Comparison of ENCODE assay signal across 10 cellular contexts in genomic region chr6:107823047-107823557, GRCh38. TPM values are rescaled to one million over a fixed set of nuclear protein-coding genes. Genes with fewer than 3 reads are reported as not detected.
DNase-seq lines count a peak whose midpoint lies in the region; ATAC-seq and TF ChIP-seq lines count a peak whose summit lies in the region.
"Had no signal": no experiment of that assay in that cellular context is flagged by ENCODE, and none has a peak within 500 bp of the region (broad histone marks: within the 10 kb centered on the region; RNA-seq: fewer than 3 reads in every experiment).

No MANE protein-coding gene starts in this region.

- intact Hi-C loops in CD4-positive, alpha-beta T cell (cut with DNase I, micrococcal nuclease), result loop anchor here (1.0 to 5.0 kb wide), 5 partner anchors 25 to 1301 kb away; partner anchors contain the start of gene SEC63 (in 1 of the 2)
- intact Hi-C loops in activated B cell treated with CpG ODN at 0.5 μM for 24 hours (cut with micrococcal nuclease), result loop anchor here (5.0 to 10.0 kb wide), 9 partner anchors 81 to 1661 kb away; partner anchors contain the start of genes MTRES1, PDSS2 and SEC63

- H3K4me1 Mint-ChIP-seq in CD4-positive, alpha-beta T cell (ENCODE audit: low read depth), result peaks cover 71% of the 10 kb centered on the region
- H3K4me1 Mint-ChIP-seq in activated B cell treated with CpG ODN at 0.5 μM for 24 hours, result peaks cover 68% of the 10 kb centered on the region

- peak overlapping the region; percentile 88 for H3K27ac ChIP-seq in CD4-positive, alpha-beta T cell (ENCODE audit: low read depth, low read length)

- POLR2A ChIA-PET in CD4-positive, alpha-beta T cell (lab: Charles Lee), result interaction anchor here (0.6 to 9.6 kb wide), 22 partner anchors 10 to 1559 kb away, joined by 3 to 259 read pairs (median 8); partner anchors contain the start of gene CD164
- POLR2A ChIA-PET in activated B cell treated with CpG ODN at 0.5 μM for 24 hours (lab: Charles Lee), result interaction anchor here (0.6 to 1.4 kb wide), 10 partner anchors 9 to 1593 kb away, joined by 3 to 5 read pairs (median 3); partner anchors contain the start of gene PDSS2

- peak; percentile 32 to 67 (median 44) for DNase-seq in CD4-positive, alpha-beta T cell
- DNase-seq in activated B cell treated with CpG ODN at 0.5 μM for 24 hours, result no peak
- DNase-seq in activated naive CD4-positive, alpha-beta T cell treated with anti-CD3 and anti-CD28 coated beads, Interleukin-2, amount 50 U/mL, for 72 hours (ENCODE audit: low spot score in 2 of 2), result peak; percentile 58 to 69
- DNase-seq in stimulated activated CD4-positive, alpha-beta T cell treated with anti-CD3 and anti-CD28 coated beads, Interleukin-15, amount 100 ng/mL, for 1 hour (ENCODE audit: low read depth in 1 of 2, low spot score in 1 of 2), result peak; percentile 18 to 40
- DNase-seq in NCI-H748 treated with DMSO at 0.1 percent for 48 hours (lab: John Stamatoyannopoulos, UW), result no peak
- DNase-seq in inferior parietal cortex (ENCODE audit: extremely low spot score), result no peak
- DNase-seq: BE2C, foreskin fibroblast had no signal

- no peaks in the 10 kb centered on the region for H3K9me3 Mint-ChIP-seq in CD4-positive, alpha-beta T cell
- no peaks in the 10 kb centered on the region for H3K9me3 Mint-ChIP-seq in activated B cell treated with CpG ODN at 0.5 μM for 24 hours
- no peaks in the 10 kb centered on the region for H3K9me3 Mint-ChIP-seq in activated naive CD4-positive, alpha-beta T cell treated with anti-CD3 and anti-CD28 coated beads, Interleukin-2, amount 50 U/mL, for 72 hours

- no peaks in the 10 kb centered on the region for H3K27me3 ChIP-seq in CD4-positive, alpha-beta T cell (ENCODE audit: control insufficient read depth, insufficient read depth, low read length)
- H3K27me3 ChIP-seq: BE2C had no signal

- ATAC-seq in CD4-positive, alpha-beta T cell (ENCODE audit: poor library complexity), result peak; percentile 13
- ATAC-seq in activated B cell treated with CpG ODN at 0.5 μM for 24 hours (ENCODE audit: low read depth), result peak; percentile 12
- ATAC-seq in activated naive CD4-positive, alpha-beta T cell treated with anti-CD3 and anti-CD28 coated beads, Interleukin-2, amount 50 U/mL, for 72 hours, result peak; percentile 63 to 71
- ATAC-seq in GM18870 (IDR thresholded peaks at IDR 0.05; ENCODE audit: unreplicated experiment), result no peak
- no peak for ATAC-seq in HG02610 (IDR thresholded peaks at IDR 0.05; ENCODE audit: unreplicated experiment)

- CTCF ChIA-PET in CD4-positive, alpha-beta T cell (lab: Charles Lee), result interaction anchor here (0.8 to 2.9 kb wide), 5 partner anchors 25 to 119 kb away, joined by 3 to 19 read pairs (median 3); no protein-coding TSS in a partner anchor
- CTCF ChIA-PET in activated B cell treated with CpG ODN at 0.5 μM for 24 hours (lab: Charles Lee), result interaction anchor here (1.9 kb wide), 1 partner anchor 25 kb away, joined by 11 read pairs; no protein-coding TSS in a partner anchor

- peak overlapping the region; percentile 96 for H3K27ac Mint-ChIP-seq in CD4-positive, alpha-beta T cell
- peak overlapping the region; percentile 94 for H3K27ac Mint-ChIP-seq in activated B cell treated with CpG ODN at 0.5 μM for 24 hours
- peak overlapping the region; percentile 99 to 100 for H3K27ac Mint-ChIP-seq in activated naive CD4-positive, alpha-beta T cell treated with anti-CD3 and anti-CD28 coated beads, Interleukin-2, amount 50 U/mL, for 72 hours

- H3K36me3 Mint-ChIP-seq in CD4-positive, alpha-beta T cell (ENCODE audit: low read depth), result peaks cover 49% of the 10 kb centered on the region
- peaks cover 2% of the 10 kb centered on the region for H3K36me3 Mint-ChIP-seq in activated B cell treated with CpG ODN at 0.5 μM for 24 hours (ENCODE audit: low read depth)
- peaks cover 0 to 13% of the 10 kb centered on the region in 2 donors for H3K36me3 Mint-ChIP-seq in activated naive CD4-positive, alpha-beta T cell treated with anti-CD3 and anti-CD28 coated beads, Interleukin-2, amount 50 U/mL, for 72 hours

- peak overlapping the region; percentile 96 for H3K4me3 Mint-ChIP-seq in CD4-positive, alpha-beta T cell
- H3K4me3 Mint-ChIP-seq in activated B cell treated with CpG ODN at 0.5 μM for 24 hours, result peak overlapping the region; percentile 86

- TF ChIP-seq CTCF in CD4-positive, alpha-beta T cell (IDR thresholded peaks at IDR 0.05), result no peak
- no peak for TF ChIP-seq CTCF in activated B cell treated with CpG ODN at 0.5 μM for 24 hours (IDR thresholded peaks at IDR 0.05)

- no peaks in the 10 kb centered on the region for H3K9me3 ChIP-seq in CD4-positive, alpha-beta T cell (ENCODE audit: control insufficient read depth, low read length)
- H3K9me3 ChIP-seq: BE2C had no signal

- H3K27me3 Mint-ChIP-seq in CD4-positive, alpha-beta T cell, result no peaks in the 10 kb centered on the region
- H3K27me3 Mint-ChIP-seq in activated B cell treated with CpG ODN at 0.5 μM for 24 hours, result no peaks in the 10 kb centered on the region

RNA-seq across cellular contexts. Expression of gene SCML4, which starts 1.0 kb away (rescaled TPM):
- total RNA-seq in CD4-positive, alpha-beta T cell, result 10 to 100 TPM; 44.1 to 47.8 TPM
- 2.1 and 2.9 TPM in 2 replicates for total RNA-seq in activated B cell treated with CpG ODN at 0.5 μM for 24 hours
- 10 to 100 TPM in 1 of 2 donors, 1 to 10 TPM in 1; 5.2 to 11.7 TPM for total RNA-seq in activated naive CD4-positive, alpha-beta T cell treated with anti-CD3 and anti-CD28 coated beads, Interleukin-2, amount 50 U/mL, for 72 hours

Comparison
In these comparisons a context has a peak if more than half of its experiments do, and no peak if none do; other contexts are left out.
1. ATAC-seq: peak in CD4-positive, alpha-beta T cell (single experiment), activated B cell treated with CpG ODN at 0.5 μM for 24 hours (single experiment) and activated naive CD4-positive, alpha-beta T cell treated with anti-CD3 and anti-CD28 coated beads, Interleukin-2, amount 50 U/mL, for 72 hours (2 of 2); none in GM18870 (single experiment) and HG02610 (single experiment).
2. DNase-seq: peak in CD4-positive, alpha-beta T cell (10 of 10), activated naive CD4-positive, alpha-beta T cell treated with anti-CD3 and anti-CD28 coated beads, Interleukin-2, amount 50 U/mL, for 72 hours (2 of 2) and stimulated activated CD4-positive, alpha-beta T cell treated with anti-CD3 and anti-CD28 coated beads, Interleukin-15, amount 100 ng/mL, for 1 hour (2 of 2); none in activated B cell treated with CpG ODN at 0.5 μM for 24 hours (single experiment), NCI-H748 treated with DMSO at 0.1 percent for 48 hours (single experiment) and inferior parietal cortex (single experiment).
3. Peak in every context shown above with its lines, with median percentiles within 50 percentile points of each other: H3K27ac Mint-ChIP-seq.